In genomic region chr4:1249731-1250526, GRCh38 we compare ENCODE assay signal across 8 cellular contexts. TPM values are rescaled to one million over a fixed set of nuclear protein-coding genes. Genes with fewer than 3 reads are reported as not detected.
A peak's percentile ranks its signal among the peaks of the same experiment; 100 is the strongest.
DNase-seq lines count a peak whose midpoint lies in the region; ATAC-seq and TF ChIP-seq lines count a peak whose summit lies in the region.

No MANE protein-coding gene starts in this region.

- H4K20me1 ChIP-seq in HCT116 (ENCODE audit: insufficient read depth) = no peaks in the 10 kb centered on the region
- peaks cover 32% of the 10 kb centered on the region for H4K20me1 ChIP-seq in hepatocyte (ENCODE audit: insufficient read depth, poor library complexity, severe bottlenecking)

- RAD21 ChIA-PET in HCT116 (lab: Charles Lee; ENCODE audit: low non-redundant PET in 1 of 2, low total read pairs in 2 of 2, uncharacterized antibody in 2 of 2, unreplicated experiment in 2 of 2) = no interaction called here

- POLR2A ChIA-PET in HCT116 (lab: Charles Lee) = interaction anchor here (1.1 kb wide), 1 partner anchor 97 kb away, joined by 3 read pairs; the partner anchor contains the start of gene UVSSA

- TF ChIP-seq CTCF in HCT116 (IDR thresholded peaks at IDR 0.05 in 2 of 3, conservative IDR thresholded peaks at IDR 0.05 in 1 of 3; ENCODE audit: borderline replicate concordance in 1 of 3, insufficient read depth in 1 of 3, low read depth in 2 of 3, low read length in 2 of 3) (no peak), hepatocyte (IDR thresholded peaks at IDR 0.05; ENCODE audit: poor library complexity) (no peak)

- DNase-seq in GM03348 (ENCODE audit: low spot score) (peak; percentile 73), HCT116 (ENCODE audit: low read depth, low spot score) (no peak), NT2/D1 (ENCODE audit: low read depth, low spot score) (no peak), hepatocyte (ENCODE audit: low spot score) (peak; percentile 50), NCI-H774 (lab: John Stamatoyannopoulos, UW) (no peak)

- H3K79me2 ChIP-seq in HCT116 (ENCODE audit: insufficient read depth, low read length) = peaks cover 41% of the 10 kb centered on the region
- H3K79me2 ChIP-seq in hepatocyte = peaks cover 45% of the 10 kb centered on the region

- H3K27me3 ChIP-seq in HCT116 (ENCODE audit: insufficient read depth, low read length) = no peaks in the 10 kb centered on the region
- no peaks in the 10 kb centered on the region for H3K27me3 ChIP-seq in NT2/D1 (ENCODE audit: insufficient read depth, insufficient read length)
- H3K27me3 ChIP-seq in hepatocyte = no peaks in the 10 kb centered on the region
- no peaks in the 10 kb centered on the region for H3K27me3 ChIP-seq in skeletal muscle satellite cell (ENCODE audit: control insufficient read depth, insufficient read depth, low read length)

- peak overlapping the region; percentile 94 for H3K4me2 ChIP-seq in HCT116 (ENCODE audit: low read length)
- peak overlapping the region; percentile 97 for H3K4me2 ChIP-seq in hepatocyte
- H3K4me2 ChIP-seq in skeletal muscle satellite cell (ENCODE audit: low read length) = peak overlapping the region; percentile 96

- BruUV-seq in HCT116 (replicated peaks; lab: Mats Ljungman, UMichigan) = TSS peak; percentile 50

- H3K9ac ChIP-seq in HCT116 (ENCODE audit: low read length) (peak overlapping the region; percentile 86), NT2/D1 (ENCODE audit: insufficient read length, low read depth) (peak overlapping the region; percentile 88), skeletal muscle satellite cell (ENCODE audit: low read depth, low read length) (peak overlapping the region; percentile 91)

- H3K4me3 ChIP-seq in HCT116 (replicated peaks in 1 of 2; ENCODE audit: low read depth in 1 of 2, low read length in 2 of 2) (peak overlapping the region; percentile 64 to 65), NT2/D1 (ENCODE audit: insufficient read length, low read depth) (peak overlapping the region; percentile 60), hepatocyte (peak overlapping the region; percentile 85), skeletal muscle satellite cell (ENCODE audit: low read length) (peak overlapping the region; percentile 68)

- H2AFZ ChIP-seq in HCT116 (ENCODE audit: low read depth, low read length, poor library complexity, severe bottlenecking) (no peak overlapping the region), hepatocyte (peak overlapping the region; percentile 35)

- TF ChIP-seq RAD21 in HCT116 (IDR thresholded peaks at IDR 0.05; ENCODE audit: low read depth) = no peak

- H3K27ac ChIP-seq in HCT116 (ENCODE audit: low read depth, low read length) = peak overlapping the region; percentile 100
- peak overlapping the region; percentile 96 for H3K27ac ChIP-seq in adipose tissue (ENCODE audit: low read depth, low read length)
- H3K27ac ChIP-seq in hepatocyte = peak overlapping the region; percentile 99

- H3K4me1 ChIP-seq in HCT116 (ENCODE audit: control insufficient read depth in 1 of 2, insufficient read depth in 2 of 2, low read length in 2 of 2) (peaks cover 16 to 23% of the 10 kb centered on the region in 2 experiments), NT2/D1 (ENCODE audit: insufficient read depth, insufficient read length) (peaks cover 23% of the 10 kb centered on the region), hepatocyte (ENCODE audit: insufficient read depth) (peaks cover 25% of the 10 kb centered on the region), skeletal muscle satellite cell (ENCODE audit: control insufficient read depth, insufficient read depth, low read length) (peaks cover 36% of the 10 kb centered on the region)

- intact Hi-C loops in HCT116 (cut with micrococcal nuclease) = no loop called here

- H3K36me3 ChIP-seq in HCT116 (ENCODE audit: control insufficient read depth in 1 of 2, insufficient read depth in 2 of 2, low read length in 2 of 2) (0 out of 4 replicates have a peak, but pooled peaks cover 0 to 5% of the 10 kb centered on the region in 2 experiments), NT2/D1 (ENCODE audit: insufficient read depth, insufficient read length, low read length) (peaks cover 44% of the 10 kb centered on the region), hepatocyte (replicated peaks; ENCODE audit: insufficient read depth, low read depth) (no peaks in the 10 kb centered on the region), skeletal muscle satellite cell (ENCODE audit: insufficient read depth, low read length) (peaks cover 13% of the 10 kb centered on the region)

- ATAC-seq in HCT116 (no peak), HG03521 (IDR thresholded peaks at IDR 0.05; ENCODE audit: unreplicated experiment) (no peak)

- H3K9me3 ChIP-seq in HCT116 (ENCODE audit: control insufficient read depth in 1 of 2, insufficient read depth in 1 of 2, low read depth in 1 of 2, low read length in 2 of 2) = no peaks in the 10 kb centered on the region; a peak in 1 of 4 replicates
- peaks cover 36% of the 10 kb centered on the region for H3K9me3 ChIP-seq in NT2/D1 (ENCODE audit: insufficient read depth, low read length)
- H3K9me3 ChIP-seq in hepatocyte (ENCODE audit: low read depth) = no peaks in the 10 kb centered on the region
- H3K9me3 ChIP-seq in skeletal muscle satellite cell (replicated peaks; ENCODE audit: low read length) = peaks cover 6% of the 10 kb centered on the region

- CTCF ChIA-PET in HCT116 (lab: Charles Lee) = no interaction called here

- no peak for TF ChIP-seq POLR2A in HCT116 (IDR thresholded peaks at IDR 0.05; ENCODE audit: borderline replicate concordance, extremely low read depth, insufficient read depth, insufficient read length)

- H3K9me2 ChIP-seq in HCT116 (ENCODE audit: insufficient read depth) (no peaks in the 10 kb centered on the region), hepatocyte (replicated peaks; ENCODE audit: insufficient read depth) (no peaks in the 10 kb centered on the region)

- WGBS in adipose tissue, 3 donors = 15 to 34% (median 23%) methylated on average over 39 of the region's 39 CpGs
- 60% methylated on average over 38 of the region's 39 CpGs for WGBS in hepatocyte (ENCODE audit: low lambda C conversion rate, missing lambda C conversion rate)

TF ChIP-seq in HCT116, 20 proteins besides CTCF, POLR2A, EP300 and RAD21 (continues in another document):
- no peak for TF ChIP-seq EZH2phosphoT487 (IDR thresholded peaks at IDR 0.05; ENCODE audit: borderline replicate concordance)
- no peak for TF ChIP-seq ZNF274 (IDR thresholded peaks at IDR 0.05; ENCODE audit: low read depth, low read length)
- no peak for TF ChIP-seq YY1 (IDR thresholded peaks at IDR 0.05; ENCODE audit: extremely low read depth, insufficient replicate concordance, low read depth, low read length)
- no peak for TF ChIP-seq EZH2 (IDR thresholded peaks at IDR 0.05)
- no peak for TF ChIP-seq SRF (IDR thresholded peaks at IDR 0.05; ENCODE audit: low read depth)
- no peak for TF ChIP-seq FOSL1 (IDR thresholded peaks at IDR 0.05; ENCODE audit: low read depth)
- TF ChIP-seq ZBTB33 (IDR thresholded peaks at IDR 0.05; ENCODE audit: extremely low read depth, insufficient replicate concordance, low read length) = no peak
- TF ChIP-seq TCF7L2 (IDR thresholded peaks at IDR 0.05; ENCODE audit: borderline replicate concordance, extremely low read depth, insufficient read depth, insufficient read length) = no peak
- TF ChIP-seq CEBPB (IDR thresholded peaks at IDR 0.05; ENCODE audit: low read depth) = no peak
- no peak for TF ChIP-seq SP1 (IDR thresholded peaks at IDR 0.05; ENCODE audit: low read depth)
- no peak for TF ChIP-seq JUND (IDR thresholded peaks at IDR 0.05)
- TF ChIP-seq, protein P1, sequence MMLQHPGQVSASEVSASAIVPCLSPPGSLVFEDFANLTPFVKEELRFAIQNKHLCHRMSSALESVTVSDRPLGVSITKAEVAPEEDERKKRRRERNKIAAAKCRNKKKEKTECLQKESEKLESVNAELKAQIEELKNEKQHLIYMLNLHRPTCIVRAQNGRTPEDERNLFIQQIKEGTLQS (IDR thresholded peaks at IDR 0.05) = no peak
- no peak for TF ChIP-seq POLR2AphosphoS5 (IDR thresholded peaks at IDR 0.05; ENCODE audit: low read depth, low read length)
- TF ChIP-seq CBX3 (IDR thresholded peaks at IDR 0.05; ENCODE audit: low read depth) = no peak

RNA-seq across cellular contexts. Expression of gene CTBP1, which starts 1.0 kb away (rescaled TPM):
- total RNA-seq in HCT116 (2021; ENCODE audit: unreplicated experiment) (175 TPM), hepatocyte (129 and 169 TPM in 2 replicates)
- 225 and 299 TPM in 2 replicates for polyA plus RNA-seq in HCT116 (2012)
- polyA plus RNA-seq in adipose tissue (100 to 1,000 TPM; 102 to 144 (median 109) TPM), hepatocyte (147 and 179 TPM in 2 replicates)
- total RNA-seq in skeletal muscle satellite cell (2012; rRNA removed) = 182 and 202 TPM in 2 replicates

RNA-seq across cellular contexts. Expression of gene MAEA, which starts 39.8 kb away (rescaled TPM):
- 88.3 TPM for total RNA-seq in HCT116 (2021; ENCODE audit: unreplicated experiment)
- 66.7 and 73.2 TPM in 2 replicates for polyA plus RNA-seq in HCT116 (2012)
- 10 to 100 TPM; 38.1 to 43.9 (median 43.6) TPM for polyA plus RNA-seq in adipose tissue
- 63.8 and 66.6 TPM in 2 replicates for total RNA-seq in hepatocyte
- 69.6 and 73.2 TPM in 2 replicates for polyA plus RNA-seq in hepatocyte
- total RNA-seq in skeletal muscle satellite cell (2012; rRNA removed) = 71.7 and 73.6 TPM in 2 replicates

Comparison
In these comparisons a context has a peak if more than half of its experiments do, and no peak if none do; other contexts are left out.
1. DNase-seq: peak in GM03348 (single experiment) and hepatocyte (single experiment); none in HCT116 (single experiment), NT2/D1 (single experiment) and NCI-H774 (single experiment).
2. Peak in every context shown above with its lines, with median percentiles within 50 percentile points of each other: H3K27ac ChIP-seq, H3K4me2 ChIP-seq, H3K4me3 ChIP-seq and H3K9ac ChIP-seq.